In genomic region chr6:37585523-37585905, GRCh38 we compare ENCODE assay signal across 27 cellular contexts.
"Had no signal": no experiment of that assay in that cellular context is flagged by ENCODE, and none has a peak within 500 bp of the region (broad histone marks: within the 10 kb centered on the region; RNA-seq: fewer than 3 reads in every experiment).

No MANE protein-coding gene starts in this region.

- DNase-seq: activated CD4-positive, alpha-beta T cell treated with anti-CD3 and anti-CD28 coated beads for 1 hour; activated CD8-positive, alpha-beta memory T cell treated with anti-CD3 and anti-CD28 coated beads for 24 hours; activated CD8-positive, alpha-beta memory T cell treated with anti-CD3 and anti-CD28 coated beads, Interleukin-2, amount 50 U/mL, for 4 hours; activated naive CD4-positive, alpha-beta T cell; activated T-cell treated with anti-CD3 and anti-CD28 coated beads, Interleukin-2, amount 50 U/mL, for 24 hours; adrenal gland; colonic mucosa; endodermal cell; esophagus squamous epithelium; gastrocnemius medialis; head of caudate nucleus; kidney; naive thymus-derived CD4-positive, alpha-beta T cell; ovary; psoas muscle; right cardiac atrium; stimulated activated CD4-positive, alpha-beta T cell treated with anti-CD3 and anti-CD28 coated beads, Interleukin-12 subunit alpha, Interleukin-12 subunit beta, amount 100 ng/mL, for 4 hours; stimulated activated CD4-positive, alpha-beta T cell treated with anti-CD3 and anti-CD28 coated beads, Interleukin-4, amount 100 ng/mL, for 4 hours; transverse colon; WERI-Rb-1 had no signal

- H3K9me3 ChIP-seq: adrenal gland, ascending aorta, breast epithelium, colonic mucosa, esophagus squamous epithelium, gastrocnemius medialis, left lung, ovary, psoas muscle, transverse colon had no signal

- H3K4me1 Mint-ChIP-seq: naive thymus-derived CD4-positive, alpha-beta T cell had no signal

- H3K4me3 Mint-ChIP-seq: activated naive CD8-positive, alpha-beta T cell; activated T-cell treated with anti-CD3 and anti-CD28 coated beads, Interleukin-2, amount 50 U/mL, for 24 hours; endodermal cell; naive thymus-derived CD4-positive, alpha-beta T cell; T-helper 2 cell treated with Interferon-gamma antibody and Interleukin-4, amounts not matched to agents 5 μg/mL and 100 μg/mL, for 36 hours had no signal

- H3K4me3 ChIP-seq: adrenal gland, ascending aorta, breast epithelium, colonic mucosa, esophagus squamous epithelium, gastrocnemius medialis, left lung, lung, ovary, psoas muscle, transverse colon had no signal

- H3K27me3 Mint-ChIP-seq: activated naive CD8-positive, alpha-beta T cell; activated T-cell treated with anti-CD3 and anti-CD28 coated beads, Interleukin-2, amount 50 U/mL, for 24 hours; naive thymus-derived CD4-positive, alpha-beta T cell had no signal

- H3K36me3 Mint-ChIP-seq: activated naive CD8-positive, alpha-beta T cell; naive thymus-derived CD4-positive, alpha-beta T cell had no signal

- H3K36me3 ChIP-seq: adrenal gland, ascending aorta, breast epithelium, colonic mucosa, esophagus squamous epithelium, gastrocnemius medialis, left lung, ovary, transverse colon, WERI-Rb-1 had no signal

- FAIRE-seq: kidney had no signal

- H3K9me3 Mint-ChIP-seq: activated T-cell treated with anti-CD3 and anti-CD28 coated beads, Interleukin-2, amount 50 U/mL, for 24 hours; activated T-helper 2 cell treated with anti-CD3 and anti-CD28 coated beads, Interferon-gamma antibody, Interleukin-2, Interleukin-4, amounts not matched to agents 10 μg/mL and 5 μg/mL and 100 μg/mL, durations not matched to agents 14 hours and 24 hours and 36 hours; naive thymus-derived CD4-positive, alpha-beta T cell; T-helper 2 cell treated with Interferon-gamma antibody and Interleukin-4, amounts not matched to agents 5 μg/mL and 100 μg/mL, for 36 hours had no signal

- H3K4me1 ChIP-seq: adrenal gland, ascending aorta, breast epithelium, colonic mucosa, esophagus squamous epithelium, gastrocnemius medialis, left lung, psoas muscle, transverse colon had no signal

- H3K27me3 ChIP-seq: ascending aorta, colonic mucosa, ovary had no signal

- H3K27ac Mint-ChIP-seq: activated naive CD8-positive, alpha-beta T cell; activated T-cell treated with anti-CD3 and anti-CD28 coated beads, Interleukin-2, amount 50 U/mL, for 24 hours; activated T-helper 2 cell treated with anti-CD3 and anti-CD28 coated beads, Interferon-gamma antibody, Interleukin-2, Interleukin-4, amounts not matched to agents 10 μg/mL and 5 μg/mL and 100 μg/mL, durations not matched to agents 14 hours and 24 hours and 36 hours; endodermal cell; naive thymus-derived CD4-positive, alpha-beta T cell; T-helper 2 cell treated with Interferon-gamma antibody and Interleukin-4, amounts not matched to agents 5 μg/mL and 100 μg/mL, for 36 hours had no signal

- H3K27ac ChIP-seq: adrenal gland, ascending aorta, breast epithelium, colonic mucosa, esophagus squamous epithelium, gastrocnemius medialis, left lung, ovary, psoas muscle, transverse colon, WERI-Rb-1 had no signal
